Comparison of ENCODE assay signal across 27 cellular contexts in genomic region chr7:100832281-100832633, GRCh38.
"Had no signal": no experiment of that assay in that cellular context is flagged by ENCODE, and none has a peak within 500 bp of the region (broad histone marks: within the 10 kb centered on the region; RNA-seq: fewer than 3 reads in every experiment).

No MANE protein-coding gene starts in this region.

- H3K27me3 ChIP-seq: SJSA1 had no signal

- H3K4me3 Mint-ChIP-seq: activated B cell treated with CpG ODN at 0.5 μM for 24 hours; activated CD4-positive, alpha-beta T cell treated with anti-CD3 and anti-CD28 coated beads, Interleukin-2, amount 10 ng/mL, durations not matched to agents 24 days and 14 days; activated CD8-positive, alpha-beta memory T cell treated with anti-CD3 and anti-CD28 coated beads, Interleukin-2, amount 10 ng/mL, durations not matched to agents 7 days and 5 days; activated naive CD8-positive, alpha-beta T cell treated with anti-CD3 and anti-CD28 coated beads, Interleukin-2, amount 50 U/mL, for 24 hours; activated T-cell treated with anti-CD3 and anti-CD28 coated beads, Interleukin-2, amount 50 U/mL, for 24 hours; T-helper 1 cell treated with Interleukin-12 subunit alpha and Interleukin-12 subunit beta and Interleukin-4 antibody, amounts not matched to agents 30 μg/mL and 1 μg/mL, for 36 hours had no signal

- H3K36me3 Mint-ChIP-seq: activated CD8-positive, alpha-beta memory T cell treated with anti-CD3 and anti-CD28 coated beads, Interleukin-2, amount 10 ng/mL, durations not matched to agents 7 days and 5 days; brain had no signal

- ATAC-seq: activated CD8-positive, alpha-beta memory T cell treated with anti-CD3 and anti-CD28 coated beads, Interleukin-2, amount 10 ng/mL, durations not matched to agents 7 days and 5 days; activated naive CD4-positive, alpha-beta T cell treated with anti-CD3 and anti-CD28 coated beads, Interleukin-2, amount 50 U/mL, for 72 hours; activated naive CD8-positive, alpha-beta T cell treated with anti-CD3 and anti-CD28 coated beads, Interleukin-2, amount 50 U/mL, for 24 hours; Right ventricle myocardium inferior; SK-N-SH treated with all-trans-retinoic acid at 6 μM for 48 hours had no signal

- H3K27ac Mint-ChIP-seq: activated B cell treated with CpG ODN at 0.5 μM for 24 hours; activated CD4-positive, alpha-beta T cell treated with anti-CD3 and anti-CD28 coated beads, Interleukin-2, amount 10 ng/mL, durations not matched to agents 24 days and 14 days; activated CD8-positive, alpha-beta memory T cell treated with anti-CD3 and anti-CD28 coated beads, Interleukin-2, amount 10 ng/mL, durations not matched to agents 7 days and 5 days; activated naive CD4-positive, alpha-beta T cell treated with anti-CD3 and anti-CD28 coated beads, Interleukin-2, amount 50 U/mL, for 72 hours; activated naive CD8-positive, alpha-beta T cell treated with anti-CD3 and anti-CD28 coated beads, Interleukin-2, amount 50 U/mL, for 24 hours; activated T-cell treated with anti-CD3 and anti-CD28 coated beads, Interleukin-2, amount 50 U/mL, for 24 hours; T-helper 1 cell treated with Interleukin-12 subunit alpha and Interleukin-12 subunit beta and Interleukin-4 antibody, amounts not matched to agents 30 μg/mL and 1 μg/mL, for 36 hours had no signal

- H3K4me3 ChIP-seq: ascending aorta, SJSA1 had no signal

- H3K27ac ChIP-seq: ascending aorta, KMS-11, SJSA1 had no signal

- H3K9ac ChIP-seq: KMS-11 had no signal

- H3K4me2 ChIP-seq: KMS-11 had no signal

- H3K36me3 ChIP-seq: ascending aorta, SJSA1 had no signal

- H3K9me3 Mint-ChIP-seq: activated B cell treated with CpG ODN at 0.5 μM for 24 hours; activated CD4-positive, alpha-beta T cell treated with anti-CD3 and anti-CD28 coated beads, Interleukin-2, amount 10 ng/mL, durations not matched to agents 24 days and 14 days; activated naive CD4-positive, alpha-beta T cell treated with anti-CD3 and anti-CD28 coated beads, Interleukin-2, amount 50 U/mL, for 72 hours; activated naive CD8-positive, alpha-beta T cell treated with anti-CD3 and anti-CD28 coated beads, Interleukin-2, amount 50 U/mL, for 24 hours; activated T-cell treated with anti-CD3 and anti-CD28 coated beads, Interleukin-2, amount 50 U/mL, for 24 hours; T-helper 1 cell treated with Interleukin-12 subunit alpha and Interleukin-12 subunit beta and Interleukin-4 antibody, amounts not matched to agents 30 μg/mL and 1 μg/mL, for 36 hours had no signal

- H3K9me3 ChIP-seq: ascending aorta, SJSA1 had no signal

- DNase-seq: activated B cell treated with CpG ODN at 0.5 μM for 24 hours; activated CD4-positive, alpha-beta T cell treated with anti-CD3 and anti-CD28 coated beads for 1 hour; activated CD4-positive, alpha-beta T cell treated with anti-CD3 and anti-CD28 coated beads, Interleukin-2, amount 10 ng/mL, durations not matched to agents 24 days and 14 days; activated CD4-positive, alpha-beta T cell treated with anti-CD3 and anti-CD28 coated beads, Interleukin-2, amount 50 U/mL, for 48 hours; activated CD8-positive, alpha-beta memory T cell treated with anti-CD3 and anti-CD28 coated beads, Interleukin-2, amount 10 ng/mL, durations not matched to agents 7 days and 5 days; activated effector memory CD4-positive, alpha-beta T cell treated with anti-CD3 and anti-CD28 coated beads, Interleukin-2, amount 50 U/mL, for 16 hours; activated naive CD4-positive, alpha-beta T cell treated with Interleukin-2 at 50 U/mL for 16 hours; activated naive CD8-positive, alpha-beta T cell treated with anti-CD3 and anti-CD28 coated beads, Interleukin-2, amount 50 U/mL, for 24 hours; activated T-cell treated with anti-CD3 and anti-CD28 coated beads, Interleukin-2, amount 50 U/mL, for 24 hours; amniotic stem cell; NCI-H1092; NCI-H1417 treated with DMSO at 0.1 percent for 48 hours; NCI-H1694; NCI-H2029; NCI-H2107; NCI-H2171 treated with DMSO at 0.1 percent for 48 hours; NCI-H226; NCI-H526; NCI-H774 had no signal
